ENCODE assay signal across 1 cellular context in genomic region chr5:109691248-109691574, GRCh38.
TF ChIP-seq lines count a peak whose summit lies in the region.

No MANE protein-coding gene starts in this region.

TF ChIP-seq in GM12878, 131 proteins besides CTCF, POLR2A, EP300 and RAD21 (continued from another document):
- TF ChIP-seq SKIL (IDR thresholded peaks at IDR 0.05; ENCODE audit: low read depth, poor library complexity, severe bottlenecking) (peak; percentile 14), RELB (IDR thresholded peaks at IDR 0.05; ENCODE audit: low read depth) (0 out of 2 replicates have a peak, but pooled peaks have one; percentile 11), EED (IDR thresholded peaks at IDR 0.05; ENCODE audit: low read depth) (no peak), IRF3 (IDR thresholded peaks at IDR 0.05) (no peak), ZBED1 (IDR thresholded peaks at IDR 0.05; ENCODE audit: borderline replicate concordance) (no peak), E2F8 (IDR thresholded peaks at IDR 0.05; ENCODE audit: low read depth, partially characterized antibody) (no peak), ZBTB40 (IDR thresholded peaks at IDR 0.05; ENCODE audit: borderline replicate concordance) (no peak), RELA (IDR thresholded peaks at IDR 0.05; ENCODE audit: borderline replicate concordance, partially characterized antibody) (no peak), TCF3 (IDR thresholded peaks at IDR 0.05; ENCODE audit: borderline replicate concordance, insufficient read depth, low read depth, low read length) (no peak), CHD4 (IDR thresholded peaks at IDR 0.05) (no peak), ATF3 (IDR thresholded peaks at IDR 0.05; ENCODE audit: borderline replicate concordance, extremely low read depth, low read depth, low read length) (no peak), HCFC1 (IDR thresholded peaks at IDR 0.05; ENCODE audit: low read length) (no peak), GABPA (IDR thresholded peaks at IDR 0.05; ENCODE audit: low read depth) (no peak), RUNX3 (IDR thresholded peaks at IDR 0.05; ENCODE audit: low read length) (peak; percentile 28; the same call in 1 of the 2 replicates), ZNF384 (IDR thresholded peaks at IDR 0.05; ENCODE audit: borderline replicate concordance, low read depth, low read length) (no peak), ZNF24 (IDR thresholded peaks at IDR 0.05) (no peak), RB1 (IDR thresholded peaks at IDR 0.05; ENCODE audit: borderline replicate concordance) (no peak), CREB1 (IDR thresholded peaks at IDR 0.05; ENCODE audit: low read depth) (no peak), NR2C1 (IDR thresholded peaks at IDR 0.05) (no peak), TARDBP (IDR thresholded peaks at IDR 0.05; ENCODE audit: borderline replicate concordance) (no peak), ZNF274 (IDR thresholded peaks at IDR 0.05; ENCODE audit: insufficient read depth, insufficient read length) (no peak), BHLHE40 (IDR thresholded peaks at IDR 0.05; ENCODE audit: borderline replicate concordance in 1 of 2, low read depth in 2 of 2, low read length in 1 of 2) (peak in 1 of 2 experiments; percentile 25; a peak in 1 of 4 replicates), SUPT20H (IDR thresholded peaks at IDR 0.05; ENCODE audit: borderline replicate concordance, control insufficient read depth, low read depth, low read length) (no peak), TCF7 (IDR thresholded peaks at IDR 0.05; ENCODE audit: borderline replicate concordance) (no peak), RBBP5 (conservative IDR thresholded peaks at IDR 0.05) (no peak), LARP7 (IDR thresholded peaks at IDR 0.05) (no peak), SMAD1 (IDR thresholded peaks at IDR 0.05; ENCODE audit: low read depth, partially characterized antibody) (no peak), KAT2A (conservative IDR thresholded peaks at IDR 0.05; ENCODE audit: control insufficient read depth, low read depth, low read length) (no peak), CHD1 (IDR thresholded peaks at IDR 0.05; ENCODE audit: low read depth, low read length) (no peak), TCF12 (IDR thresholded peaks at IDR 0.05; ENCODE audit: low read depth, low read length) (no peak), IKZF1 (conservative IDR thresholded peaks at IDR 0.05) (no peak)
